21 cellular contexts compared by ENCODE assay signal in the genomic region with DNA sequence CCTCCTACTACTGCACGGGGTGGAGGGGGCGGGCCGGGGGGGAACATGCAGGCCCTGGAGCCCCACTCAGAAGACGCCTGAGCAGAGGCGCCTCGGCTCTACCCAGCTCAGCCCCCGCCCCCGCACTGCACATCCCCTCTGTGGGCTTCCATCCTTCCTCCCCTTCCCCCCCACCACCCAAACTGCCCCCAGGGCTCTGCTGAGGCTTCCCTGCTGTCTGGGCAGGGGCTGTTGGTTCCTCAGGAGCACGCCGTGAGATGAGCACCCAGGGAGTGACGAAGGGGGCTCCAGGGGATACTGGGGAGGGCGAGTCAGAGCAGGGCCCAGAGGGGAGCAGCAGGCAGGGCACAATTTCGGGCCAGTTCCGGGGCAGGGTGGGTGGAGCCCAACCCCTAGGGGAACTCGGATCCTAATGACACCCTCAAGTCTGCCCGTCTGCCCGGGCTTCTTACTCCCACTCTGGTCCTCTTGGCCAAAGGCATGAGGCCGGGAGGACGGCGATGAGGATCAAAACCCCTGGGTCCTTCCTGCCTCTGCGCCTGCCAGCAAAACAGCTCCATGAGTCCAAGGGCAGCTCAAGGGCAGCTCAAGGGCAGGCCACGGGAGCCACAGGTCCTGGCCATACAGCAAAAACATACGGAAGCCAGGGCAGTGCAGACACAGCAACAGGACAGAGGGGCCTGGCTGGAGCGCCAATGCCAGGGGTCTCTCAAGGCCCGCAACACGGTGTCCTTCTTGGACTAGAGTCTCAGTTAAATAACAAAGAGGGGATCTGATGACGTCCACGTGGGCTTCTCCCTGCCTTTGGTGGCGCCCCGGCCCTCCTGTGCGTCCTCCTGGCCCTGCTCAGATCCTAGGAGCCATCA.
DNase-seq lines count a peak whose midpoint lies in the region; ATAC-seq and TF ChIP-seq lines count a peak whose summit lies in the region.
"Had no signal": no experiment of that assay in that cellular context is flagged by ENCODE, and none has a peak within 500 bp of the region (broad histone marks: within the 10 kb centered on the region; RNA-seq: fewer than 3 reads in every experiment).

No MANE protein-coding gene starts in this region.

- H3K9ac ChIP-seq in BLaER1 treated with 17β-estradiol and CSF1 and Interleukin-3, amounts not matched to agents 10 nM and 100 nM, result peak overlapping the region; percentile 63 to 84 (median 79); a peak in 21 of 22 replicates
- H3K9ac ChIP-seq: parathyroid adenoma had no signal

- H3K4me3 Mint-ChIP-seq in T-helper 1 cell treated with Interleukin-12 subunit alpha and Interleukin-12 subunit beta and Interleukin-4 antibody, amounts not matched to agents 30 μg/mL and 1 μg/mL, for 36 hours, result peak overlapping the region; percentile 62
- H3K4me3 Mint-ChIP-seq in activated CD8-positive, alpha-beta T cell treated with anti-CD3 and anti-CD28 coated beads for 36 hours, result peak overlapping the region; percentile 35
- peak overlapping the region; percentile 81 for H3K4me3 Mint-ChIP-seq in natural killer cell treated with Interleukin-12 subunit alpha and Interleukin-12 subunit beta and Interleukin-15 and Interleukin-18, amount 100 ng/mL, for 72 hours
- H3K4me3 Mint-ChIP-seq: H9 had no signal

- TF ChIP-seq POLR2A in suprapubic skin (IDR thresholded peaks at IDR 0.05), result no peak

- no peaks in the 10 kb centered on the region for H3K36me3 ChIP-seq in BLaER1 treated with 17β-estradiol and CSF1 and Interleukin-3, amounts not matched to agents 10 nM and 100 nM
- H3K36me3 ChIP-seq in suprapubic skin, result no peaks in the 10 kb centered on the region
- H3K36me3 ChIP-seq: BE2C, esophagus squamous epithelium, tibial artery had no signal

- no peak for ATAC-seq in activated CD8-positive, alpha-beta T cell treated with anti-CD3 and anti-CD28 coated beads for 36 hours
- no peak for ATAC-seq in natural killer cell treated with Interleukin-12 subunit alpha and Interleukin-12 subunit beta and Interleukin-15 and Interleukin-18, amount 100 ng/mL, for 72 hours
- ATAC-seq in GM21529 (IDR thresholded peaks at IDR 0.05; ENCODE audit: unreplicated experiment), result no peak

- peaks cover 0 to 4% (median 0%) of the 10 kb centered on the region in 11 experiments; a peak in 1 of 22 replicates for H4K20me1 ChIP-seq in BLaER1 treated with 17β-estradiol and CSF1 and Interleukin-3, amounts not matched to agents 10 nM and 100 nM

- intact Hi-C loops in activated CD8-positive, alpha-beta T cell treated with anti-CD3 and anti-CD28 coated beads for 36 hours (cut with micrococcal nuclease), result loop anchor here (5.0 kb wide), 1 partner anchor 46 kb away; no protein-coding TSS in a partner anchor

- peaks cover 0 to 4% (median 0%) of the 10 kb centered on the region in 11 experiments; a peak in 2 of 22 replicates for H3K9me3 ChIP-seq in BLaER1 treated with 17β-estradiol and CSF1 and Interleukin-3, amounts not matched to agents 10 nM and 100 nM (replicated peaks in 1 of 11)
- no peaks in the 10 kb centered on the region for H3K9me3 ChIP-seq in suprapubic skin
- H3K9me3 ChIP-seq: BE2C, esophagus squamous epithelium, tibial artery had no signal

- no peaks in the 10 kb centered on the region for H3K27me3 ChIP-seq in BLaER1 treated with 17β-estradiol and CSF1 and Interleukin-3, amounts not matched to agents 10 nM and 100 nM
- H3K27me3 ChIP-seq in suprapubic skin, result no peaks in the 10 kb centered on the region
- H3K27me3 ChIP-seq: BE2C, esophagus squamous epithelium, tibial artery had no signal

- no CpG with 5 or more reads among the region's 31 CpGs for WGBS in suprapubic skin

- H3K4me1 Mint-ChIP-seq in T-helper 1 cell treated with Interleukin-12 subunit alpha and Interleukin-12 subunit beta and Interleukin-4 antibody, amounts not matched to agents 30 μg/mL and 1 μg/mL, for 36 hours (ENCODE audit: low read depth), result peaks cover 66% of the 10 kb centered on the region
- peaks cover 65% of the 10 kb centered on the region for H3K4me1 Mint-ChIP-seq in activated CD8-positive, alpha-beta T cell treated with anti-CD3 and anti-CD28 coated beads for 36 hours (ENCODE audit: low read depth)
- peaks cover 59 to 61% of the 10 kb centered on the region in 2 donors for H3K4me1 Mint-ChIP-seq in natural killer cell treated with Interleukin-12 subunit alpha and Interleukin-12 subunit beta and Interleukin-15 and Interleukin-18, amount 100 ng/mL, for 72 hours (ENCODE audit: low read depth in 2 of 2)

- no peak for TF ChIP-seq CTCF in activated CD8-positive, alpha-beta T cell treated with anti-CD3 and anti-CD28 coated beads for 36 hours (IDR thresholded peaks at IDR 0.05)
- no peak for TF ChIP-seq CTCF in suprapubic skin (IDR thresholded peaks at IDR 0.05)

- peak overlapping the region in 3 of 10 experiments; percentile 34 to 54 (median 51); a peak in 6 of 20 replicates for H3K4me3 ChIP-seq in BLaER1 treated with 17β-estradiol and CSF1 and Interleukin-3, amounts not matched to agents 10 nM and 100 nM
- H3K4me3 ChIP-seq in suprapubic skin, result no peak overlapping the region
- H3K4me3 ChIP-seq: PC-9 had no signal

- DNase-seq in T-helper 1 cell, result no peak
- DNase-seq in activated CD8-positive, alpha-beta T cell treated with anti-CD3 and anti-CD28 coated beads for 36 hours, result peak; percentile 33
- no peak for DNase-seq in natural killer cell treated with Interleukin-12 subunit alpha and Interleukin-12 subunit beta and Interleukin-15 and Interleukin-18, amount 100 ng/mL, for 72 hours (ENCODE audit: low spot score)
- no peak for DNase-seq in suprapubic skin (ENCODE audit: low spot score in 2 of 2)
- no peak for DNase-seq in NCI-H2196 (lab: John Stamatoyannopoulos, UW; ENCODE audit: unreplicated experiment)
- DNase-seq: 8988T; BE2C; DMS53; esophagus squamous epithelium; H9; KBM-7; NCI-H1092 treated with DMSO at 0.1 percent for 48 hours; NCI-H2107; NCI-H526 treated with DMSO at 0.1 percent for 48 hours; PC-9; stimulated activated CD4-positive, alpha-beta T cell treated with anti-CD3 and anti-CD28 coated beads, Interleukin-4, amount 100 ng/mL, for 1 hour; tibial artery had no signal

- H3K27ac ChIP-seq in BLaER1 treated with 17β-estradiol and CSF1 and Interleukin-3, amounts not matched to agents 10 nM and 100 nM, result peak overlapping the region; percentile 77 to 95 (median 87); a peak in 21 of 22 replicates
- no peak overlapping the region for H3K27ac ChIP-seq in suprapubic skin
- H3K27ac ChIP-seq: parathyroid adenoma, PC-9 had no signal

- peaks cover 10% of the 10 kb centered on the region for H3K9me3 Mint-ChIP-seq in T-helper 1 cell treated with Interleukin-12 subunit alpha and Interleukin-12 subunit beta and Interleukin-4 antibody, amounts not matched to agents 30 μg/mL and 1 μg/mL, for 36 hours
- no peaks in the 10 kb centered on the region for H3K9me3 Mint-ChIP-seq in activated CD8-positive, alpha-beta T cell treated with anti-CD3 and anti-CD28 coated beads for 36 hours
- no peaks in the 10 kb centered on the region for H3K9me3 Mint-ChIP-seq in natural killer cell treated with Interleukin-12 subunit alpha and Interleukin-12 subunit beta and Interleukin-15 and Interleukin-18, amount 100 ng/mL, for 72 hours
- H3K9me3 Mint-ChIP-seq: H9 had no signal

- POLR2A ChIA-PET in activated CD8-positive, alpha-beta T cell treated with anti-CD3 and anti-CD28 coated beads for 36 hours (lab: Charles Lee), result interaction anchor here (0.6 to 7.2 kb wide), 7 partner anchors 10 to 239 kb away, joined by 3 to 87 read pairs (median 3); no protein-coding TSS in a partner anchor

- no peak for TF ChIP-seq EP300 in suprapubic skin (IDR thresholded peaks at IDR 0.05)

- CTCF ChIA-PET in activated CD8-positive, alpha-beta T cell treated with anti-CD3 and anti-CD28 coated beads for 36 hours (lab: Charles Lee), result interaction anchor here (1.5 kb wide), 1 partner anchor 9 kb away, joined by 4 read pairs; no protein-coding TSS in a partner anchor

- H3K4me1 ChIP-seq in BLaER1 treated with 17β-estradiol and CSF1 and Interleukin-3, amounts not matched to agents 10 nM and 100 nM, result peaks cover 60 to 97% (median 78%) of the 10 kb centered on the region in 10 experiments
- H3K4me1 ChIP-seq in suprapubic skin, result peaks cover 24% of the 10 kb centered on the region
- H3K4me1 ChIP-seq: BE2C, parathyroid adenoma had no signal

- H3K4me2 ChIP-seq in BLaER1 treated with 17β-estradiol and CSF1 and Interleukin-3, amounts not matched to agents 10 nM and 100 nM, result peak overlapping the region; percentile 85 to 97 (median 92)

- peaks cover 25% of the 10 kb centered on the region for H3K36me3 Mint-ChIP-seq in T-helper 1 cell treated with Interleukin-12 subunit alpha and Interleukin-12 subunit beta and Interleukin-4 antibody, amounts not matched to agents 30 μg/mL and 1 μg/mL, for 36 hours (ENCODE audit: low read depth)
- peaks cover 12% of the 10 kb centered on the region for H3K36me3 Mint-ChIP-seq in activated CD8-positive, alpha-beta T cell treated with anti-CD3 and anti-CD28 coated beads for 36 hours (ENCODE audit: low read depth)
- no peaks in the 10 kb centered on the region for H3K36me3 Mint-ChIP-seq in natural killer cell treated with Interleukin-12 subunit alpha and Interleukin-12 subunit beta and Interleukin-15 and Interleukin-18, amount 100 ng/mL, for 72 hours

- no peaks in the 10 kb centered on the region for H3K27me3 Mint-ChIP-seq in T-helper 1 cell treated with Interleukin-12 subunit alpha and Interleukin-12 subunit beta and Interleukin-4 antibody, amounts not matched to agents 30 μg/mL and 1 μg/mL, for 36 hours (ENCODE audit: low read depth)
- no peaks in the 10 kb centered on the region for H3K27me3 Mint-ChIP-seq in activated CD8-positive, alpha-beta T cell treated with anti-CD3 and anti-CD28 coated beads for 36 hours
- no peaks in the 10 kb centered on the region for H3K27me3 Mint-ChIP-seq in natural killer cell treated with Interleukin-12 subunit alpha and Interleukin-12 subunit beta and Interleukin-15 and Interleukin-18, amount 100 ng/mL, for 72 hours

- peak overlapping the region; percentile 98 for H3K27ac Mint-ChIP-seq in T-helper 1 cell treated with Interleukin-12 subunit alpha and Interleukin-12 subunit beta and Interleukin-4 antibody, amounts not matched to agents 30 μg/mL and 1 μg/mL, for 36 hours
- H3K27ac Mint-ChIP-seq in activated CD8-positive, alpha-beta T cell treated with anti-CD3 and anti-CD28 coated beads for 36 hours, result peak overlapping the region; percentile 96
- peak overlapping the region; percentile 97 to 98 for H3K27ac Mint-ChIP-seq in natural killer cell treated with Interleukin-12 subunit alpha and Interleukin-12 subunit beta and Interleukin-15 and Interleukin-18, amount 100 ng/mL, for 72 hours
- H3K27ac Mint-ChIP-seq: H9 had no signal
